8 cellular contexts compared by ENCODE assay signal in genomic region chr2:182665500-182665899, GRCh38. TPM values are rescaled to one million over a fixed set of nuclear protein-coding genes. Genes with fewer than 3 reads are reported as not detected.
DNase-seq lines count a peak whose midpoint lies in the region; ATAC-seq, FAIRE-seq and TF ChIP-seq lines count a peak whose summit lies in the region.
"Not testable (repeated sequence)": the region's sequence is repeated elsewhere in the genome, so short reads cannot be mapped to it uniquely, and the experiment has no call there.

No MANE protein-coding gene starts in this region.

- intact Hi-C loops in A673 (cut with micrococcal nuclease; ENCODE audit: unreplicated experiment) (loop anchor here (5.0 kb wide), 1 partner anchor 317 kb away; no protein-coding TSS in a partner anchor), K562 (cut with micrococcal nuclease) (loop anchor here (5.0 kb wide), 1 partner anchor 202 kb away; the partner anchor contains the start of gene FRZB)

- H4K20me1 ChIP-seq in K562 (replicated peaks; ENCODE audit: control insufficient read depth, insufficient read depth, low read length); fibroblast of lung (ENCODE audit: control insufficient read depth, extremely low read depth, insufficient read depth, low read length): not testable (repeated sequence)

- H3K4me3 ChIP-seq in A673 (ENCODE audit: low read depth, low read length, poor library complexity, severe bottlenecking); SK-N-MC; K562; fibroblast of lung (replicated peaks in 1 of 4; ENCODE audit: control extremely low read depth in 1 of 4, insufficient read depth in 1 of 4, low read depth in 3 of 4, low read length in 4 of 4): not testable (repeated sequence)

- not testable (repeated sequence) for TF ChIP-seq CTCF in A673 (conservative IDR thresholded peaks at IDR 0.05; ENCODE audit: low read depth, low read length); K562 (IDR thresholded peaks at IDR 0.05 in 2 of 3, conservative IDR thresholded peaks at IDR 0.05 in 1 of 3; ENCODE audit: insufficient read depth in 2 of 3, low read depth in 1 of 3, low read length in 3 of 3); fibroblast of lung (conservative IDR thresholded peaks at IDR 0.05 in 1 of 2, IDR thresholded peaks at IDR 0.05 in 1 of 2; ENCODE audit: low read depth in 1 of 2, low read length in 2 of 2)

- peak overlapping the region; percentile 4 for H3K27ac Mint-ChIP-seq in activated CD8-positive, alpha-beta memory T cell treated with anti-CD3 and anti-CD28 coated beads, Interleukin-2, amount 10 ng/mL, durations not matched to agents 7 days and 5 days

- not testable (repeated sequence) for H3K4me2 ChIP-seq in K562 (ENCODE audit: insufficient read depth, low read length); fibroblast of lung (ENCODE audit: extremely low read depth, insufficient read depth, low read length)

- not testable (repeated sequence) for H3K27me3 ChIP-seq in A673 (replicated peaks; ENCODE audit: insufficient read depth, low read depth, low read length, poor library complexity); K562 (ENCODE audit: control insufficient read depth in 2 of 2, insufficient read depth in 2 of 2, low read length in 2 of 2); fibroblast of lung (ENCODE audit: control insufficient read depth, insufficient read depth, low read length)

- not testable (repeated sequence) for H3K27ac ChIP-seq in A673 (ENCODE audit: low read depth, low read length, poor library complexity, severe bottlenecking); K562 (ENCODE audit: extremely low read depth, low read depth, low read length); fibroblast of lung (ENCODE audit: insufficient read depth, low read length)
- H3K27ac ChIP-seq in SK-N-MC, result peak overlapping the region; percentile 90

- H3K9me1 ChIP-seq in K562 (ENCODE audit: control insufficient read depth, insufficient read depth, low read length), result not testable (repeated sequence)

- in situ Hi-C loops in K562 (cut with MboI), result loop anchor here (25.0 kb wide), 1 partner anchor 928 kb away; no protein-coding TSS in a partner anchor

- not testable (repeated sequence) for H3K9ac ChIP-seq in SK-N-MC (ENCODE audit: insufficient read length); K562 (ENCODE audit: insufficient read depth in 1 of 2, low read depth in 2 of 2, low read length in 2 of 2); fibroblast of lung (ENCODE audit: insufficient read depth, low read length)

- not testable (repeated sequence) for FAIRE-seq in K562 (lab: Jason Lieb, UNC)

- TF ChIP-seq RAD21 in K562 (CRISPR knock-in tag; conservative IDR thresholded peaks at IDR 0.05 in 1 of 2, IDR thresholded peaks at IDR 0.05 in 1 of 2), result not testable (repeated sequence)

- BruUV-seq in A673 (replicated peaks; lab: Mats Ljungman, UMichigan); K562 (replicated peaks; lab: Mats Ljungman, UMichigan): not testable (repeated sequence)

- CTCF ChIA-PET in A673 (lab: Charles Lee); K562 (lab: Yijun Ruan, JAX; ENCODE audit: low intra/inter-chr PET ratio): not testable (repeated sequence)
- CTCF ChIA-PET in activated CD8-positive, alpha-beta memory T cell treated with anti-CD3 and anti-CD28 coated beads, Interleukin-2, amount 10 ng/mL, durations not matched to agents 7 days and 5 days (lab: Charles Lee), result interaction anchor here (1.2 to 1.5 kb wide), 2 partner anchors 50 to 313 kb away, joined by 3 read pairs; no protein-coding TSS in a partner anchor

- ATAC-seq in activated CD8-positive, alpha-beta memory T cell treated with anti-CD3 and anti-CD28 coated beads, Interleukin-2, amount 10 ng/mL, durations not matched to agents 7 days and 5 days; K562: not testable (repeated sequence)

- peak; percentile 84 for DNase-seq in A673 (ENCODE audit: low spot score)
- peak; percentile 19 for DNase-seq in EH (ENCODE audit: low read depth)
- DNase-seq in M059J (ENCODE audit: low read depth), result peak; percentile 22
- DNase-seq in SK-N-MC (ENCODE audit: low read depth, low spot score), result peak; percentile 88
- DNase-seq in activated CD8-positive, alpha-beta memory T cell treated with anti-CD3 and anti-CD28 coated beads, Interleukin-2, amount 10 ng/mL, durations not matched to agents 7 days and 5 days; K562 (ENCODE audit: extremely low read depth in 1 of 4, low spot score in 3 of 4): not testable (repeated sequence)
- peak; percentile 11 to 38 for DNase-seq in fibroblast of lung (ENCODE audit: low read depth in 2 of 2)
- DNase-seq in foreskin melanocyte, result peak; percentile 69

- POLR2A ChIA-PET in A673 (lab: Charles Lee; ENCODE audit: low non-redundant PET), result not testable (repeated sequence)
- POLR2A ChIA-PET in K562 (lab: Yijun Ruan, JAX), result interaction anchor here (0.6 kb wide), 1 partner anchor 647 kb away, joined by 3 read pairs; no protein-coding TSS in a partner anchor

- not testable (repeated sequence) for H3K79me2 ChIP-seq in K562 (ENCODE audit: control insufficient read depth, insufficient read depth, low read length); fibroblast of lung (ENCODE audit: control insufficient read depth, insufficient read depth, low read length)

- not testable (repeated sequence) for H2AFZ ChIP-seq in K562 (ENCODE audit: low read depth, low read length); fibroblast of lung (ENCODE audit: low read length)

- not testable (repeated sequence) for H3K27me3 Mint-ChIP-seq in activated CD8-positive, alpha-beta memory T cell treated with anti-CD3 and anti-CD28 coated beads, Interleukin-2, amount 10 ng/mL, durations not matched to agents 7 days and 5 days

- H3K4me3 Mint-ChIP-seq in activated CD8-positive, alpha-beta memory T cell treated with anti-CD3 and anti-CD28 coated beads, Interleukin-2, amount 10 ng/mL, durations not matched to agents 7 days and 5 days, result not testable (repeated sequence)

- H3K9me3 ChIP-seq in A673 (ENCODE audit: low read depth, low read length, poor library complexity, severe bottlenecking); SK-N-MC (ENCODE audit: low read depth, low read length); K562 (replicated peaks; ENCODE audit: control insufficient read depth, insufficient read depth, low read depth, low read length); fibroblast of lung (ENCODE audit: control insufficient read depth, insufficient read depth, low read depth, low read length): not testable (repeated sequence)

- H3K36me3 ChIP-seq in A673 (ENCODE audit: insufficient read depth, low read length, poor library complexity, severe bottlenecking); SK-N-MC (ENCODE audit: insufficient read depth, low read length); K562 (ENCODE audit: control insufficient read depth, insufficient read depth, low read length); fibroblast of lung (ENCODE audit: control insufficient read depth, insufficient read depth, low read length): not testable (repeated sequence)

- H3K9me3 Mint-ChIP-seq in activated CD8-positive, alpha-beta memory T cell treated with anti-CD3 and anti-CD28 coated beads, Interleukin-2, amount 10 ng/mL, durations not matched to agents 7 days and 5 days (ENCODE audit: low read depth), result not testable (repeated sequence)

- H3K4me1 ChIP-seq in A673 (ENCODE audit: insufficient read depth, low read length, poor library complexity, severe bottlenecking), result peaks cover 14% of the 10 kb centered on the region
- H3K4me1 ChIP-seq in K562 (replicated peaks in 1 of 2; ENCODE audit: control insufficient read depth in 2 of 2, insufficient read depth in 2 of 2, low read length in 2 of 2); fibroblast of lung (ENCODE audit: control insufficient read depth, extremely low read depth, insufficient read depth, low read length): not testable (repeated sequence)

- not testable (repeated sequence) for H3K36me3 Mint-ChIP-seq in activated CD8-positive, alpha-beta memory T cell treated with anti-CD3 and anti-CD28 coated beads, Interleukin-2, amount 10 ng/mL, durations not matched to agents 7 days and 5 days

- H3K4me1 Mint-ChIP-seq in activated CD8-positive, alpha-beta memory T cell treated with anti-CD3 and anti-CD28 coated beads, Interleukin-2, amount 10 ng/mL, durations not matched to agents 7 days and 5 days, result not testable (repeated sequence)

- 0% methylated on average over 3 of the region's 3 CpGs for WGBS in K562 (ENCODE audit: insufficient coverage, low coverage, missing lambda C conversion rate)

- not testable (repeated sequence) for TF ChIP-seq POLR2A in K562 (conservative IDR thresholded peaks at IDR 0.05)

- TF ChIP-seq EP300 in K562 (IDR thresholded peaks at IDR 0.05; ENCODE audit: low read length), result not testable (repeated sequence)

RNA-seq across cellular contexts. Expression of gene DNAJC10, which starts 50.6 kb away (rescaled TPM):
- 101 and 106 TPM in 2 replicates for total RNA-seq in A673 (2021)
- total RNA-seq in M059J (2014; rRNA removed; shearing (Covaris generic)), result 48.7 and 86.9 TPM in 2 replicates
- 10 to 100 TPM; 53.7 to 54.2 TPM for total RNA-seq in activated CD8-positive, alpha-beta memory T cell treated with anti-CD3 and anti-CD28 coated beads, Interleukin-2, amount 10 ng/mL, durations not matched to agents 7 days and 5 days
- total RNA-seq in K562 (2011; cell fraction: chromatin; rRNA removed; ENCODE audit: low replicate concordance), result 28.3 and 119 TPM in 2 replicates
- total RNA-seq in K562 (2011; cell fraction: nucleolus; rRNA removed), result 14.5 and 18.2 TPM in 2 replicates
- total RNA-seq in K562 (2011; cell fraction: nucleoplasm; rRNA removed), result 42.3 and 61.0 TPM in 2 replicates
- 51.4 and 63.5 TPM in 2 replicates for total RNA-seq in K562 (2014; rRNA removed)
- total RNA-seq in K562 (2014; rRNA removed; fragmentation: Illumina TruSeq; extraction: Trizol), result 75.8 and 87.2 TPM in 2 replicates
- 66.5 and 77.7 TPM in 2 replicates for total RNA-seq in K562 (2015; rRNA removed; fragmentation: Illumina TruSeq; extraction: Trizol)
- 75.3 and 81.9 TPM in 2 replicates for total RNA-seq in K562 (2021)
- 39.9 and 57.3 TPM in 2 replicates for polyA plus RNA-seq in K562 (2011; rRNA removed)
- 6.8 and 15.1 TPM in 2 replicates for polyA plus RNA-seq in K562 (2011; cell fraction: cytosol; rRNA removed)
- 44.5 and 76.8 TPM in 2 replicates for polyA plus RNA-seq in K562 (2011; cell fraction: nucleus; rRNA removed)
- polyA plus RNA-seq in K562 (2012), result 45.0 and 81.2 TPM in 2 replicates
- 39.7 and 46.1 TPM in 2 replicates for polyA plus RNA-seq in K562 (2014; fragmentation: Illumina TruSeq; extraction: Trizol)
- 10 to 100 TPM in 1 of 2 experiments, 1 to 10 TPM in 1; 9.8 to 14.3 TPM for polyA plus RNA-seq in K562 (2014; fragmentation: Nextera tagmentation; extraction: Ambion mirVana)
- polyA plus RNA-seq in K562 (2014; rRNA removed), result 39.2 and 41.0 TPM in 2 replicates
- polyA minus RNA-seq in K562 (2011; rRNA and poly(A)+ RNA removed), result 66.2 and 66.8 TPM in 2 replicates
- polyA minus RNA-seq in K562 (2011; cell fraction: cytosol; rRNA and poly(A)+ RNA removed), result 26.8 and 33.2 TPM in 2 replicates
- 22.8 and 46.2 TPM in 2 replicates for polyA minus RNA-seq in K562 (2011; cell fraction: nucleus; rRNA and poly(A)+ RNA removed)
- total RNA-seq in fibroblast of lung, result 70.1 and 102 TPM in 2 replicates
- polyA plus RNA-seq in fibroblast of lung, result 50.7 and 86.7 TPM in 2 replicates
- 57.0 and 94.0 TPM in 2 replicates for polyA plus RNA-seq in fibroblast of lung (2012)
- 4.9 and 5.3 TPM in 2 replicates for polyA minus RNA-seq in fibroblast of lung (ENCODE audit: low replicate concordance)
